10 cellular contexts compared by ENCODE assay signal in genomic region chr1:90725961-90726715, GRCh38. TPM values are rescaled to one million over a fixed set of nuclear protein-coding genes. Genes with fewer than 3 reads are reported as not detected.
DNase-seq lines count a peak whose midpoint lies in the region; ATAC-seq and TF ChIP-seq lines count a peak whose summit lies in the region.
"Had no signal": no experiment of that assay in that cellular context is flagged by ENCODE, and none has a peak within 500 bp of the region (broad histone marks: within the 10 kb centered on the region; RNA-seq: fewer than 3 reads in every experiment).

No MANE protein-coding gene starts in this region.

- whole genome bisulfite sequencing in tibial nerve, 2 donors = 6 to 8% methylated on average over 35 of the region's 35 CpGs
- 6% methylated on average over 35 of the region's 35 CpGs for WGBS in testis, 2 donors

- intact Hi-C loops in Right ventricle myocardium superior (cut with DNase I) = no loop called here
- intact Hi-C loops in left ventricle myocardium superior (cut with micrococcal nuclease) = loop anchor here (10.0 kb wide), 1 partner anchor 239 kb away; no protein-coding TSS in a partner anchor
- intact Hi-C loops in testis (cut with DNase I; ENCODE audit: low total_unique reads) = no loop called here

- H3K4me1 ChIP-seq in muscle layer of duodenum (ENCODE audit: control insufficient read depth in 1 of 2, insufficient read depth in 2 of 2, low read length in 2 of 2) (peaks cover 11 to 47% of the 10 kb centered on the region in 2 donors), tibial nerve (peaks cover 0 to 79% (median 38%) of the 10 kb centered on the region in 4 donors), testis (peaks cover 6% of the 10 kb centered on the region)

- peaks cover 87% of the 10 kb centered on the region for H3K27me3 Mint-ChIP-seq in chondrocyte (ENCODE audit: low read depth)

- peak overlapping the region; percentile 57 for H3K4me3 Mint-ChIP-seq in chondrocyte (ENCODE audit: unreplicated experiment)

- peaks cover 34% of the 10 kb centered on the region for H3K4me1 Mint-ChIP-seq in chondrocyte (ENCODE audit: low read depth)

- no peak overlapping the region for H3K27ac Mint-ChIP-seq in chondrocyte (ENCODE audit: unreplicated experiment)

- TF ChIP-seq CTCF in chondrocyte (IDR thresholded peaks at IDR 0.05) (no peak), tibial nerve (IDR thresholded peaks at IDR 0.05) (no peak), testis (IDR thresholded peaks at IDR 0.05) (no peak)

- no peak for TF ChIP-seq POLR2A in tibial nerve (IDR thresholded peaks at IDR 0.05)
- TF ChIP-seq POLR2A in testis (IDR thresholded peaks at IDR 0.05) = no peak

- H3K27ac ChIP-seq in muscle layer of duodenum (ENCODE audit: low read length) = no peak overlapping the region
- no peak overlapping the region for H3K27ac ChIP-seq in tibial nerve
- H3K27ac ChIP-seq in testis = no peak overlapping the region

- H3K36me3 Mint-ChIP-seq in chondrocyte (ENCODE audit: low read depth) = peaks cover 7% of the 10 kb centered on the region

- H3K36me3 ChIP-seq in muscle layer of duodenum (ENCODE audit: control insufficient read depth in 1 of 2, insufficient read depth in 2 of 2, low read length in 2 of 2) (no peaks in the 10 kb centered on the region), tibial nerve (no peaks in the 10 kb centered on the region), testis (ENCODE audit: low read depth, missing control alignments) (no peaks in the 10 kb centered on the region)

- peaks cover 87% of the 10 kb centered on the region for H3K27me3 ChIP-seq in muscle layer of duodenum (ENCODE audit: low read depth, low read length)
- peaks cover 15 to 100% of the 10 kb centered on the region in 2 donors for H3K27me3 ChIP-seq in tibial nerve
- peaks cover 7% of the 10 kb centered on the region for H3K27me3 ChIP-seq in testis

- H3K9me3 ChIP-seq in muscle layer of duodenum (ENCODE audit: control insufficient read depth in 1 of 2, low read length in 2 of 2) (no peaks in the 10 kb centered on the region), tibial nerve (peaks cover 0 to 4% (median 2%) of the 10 kb centered on the region in 4 donors), testis (no peaks in the 10 kb centered on the region)

- DNase-seq in Right ventricle myocardium superior = no peak
- no peak for DNase-seq in left ventricle myocardium superior
- DNase-seq in chondrocyte (ENCODE audit: low spot score) = no peak
- no peak for DNase-seq in tibial nerve (ENCODE audit: low spot score in 2 of 2)
- DNase-seq in testis = no peak
- no peak for DNase-seq in GM19240 (ENCODE audit: insufficient read length, low spot score)
- DNase-seq in COLO829 (ENCODE audit: low spot score) = no peak
- DNase-seq: NCI-H2081 had no signal

- no peak for TF ChIP-seq EP300 in tibial nerve (IDR thresholded peaks at IDR 0.05)

- no peaks in the 10 kb centered on the region for H3K9me3 Mint-ChIP-seq in chondrocyte (ENCODE audit: low read depth)

- ATAC-seq in Right ventricle myocardium superior (ENCODE audit: poor library complexity) (peak; percentile 10), left ventricle myocardium superior (no peak)

- H3K4me3 ChIP-seq in muscle layer of duodenum (ENCODE audit: low read depth in 1 of 2, low read length in 2 of 2) (peak overlapping the region; percentile 38 to 54), tibial nerve (peak overlapping the region in 3 of 4 donors; percentile 15 to 32 (median 19)), testis (peak overlapping the region in 1 of 2 donors; percentile 46)

RNA-seq across cellular contexts. Expression of gene BARHL2, which starts 9.0 kb away (rescaled TPM):
- total RNA-seq in Right ventricle myocardium superior (not detected), left ventricle myocardium superior (not detected), chondrocyte (not detected in 3 replicates), tibial nerve (not detected), testis (1 to 10 TPM; 5.6 to 6.3 TPM)
- 3.5 TPM for polyA plus RNA-seq in testis (ENCODE audit: insufficient read depth, low read depth, low replicate concordance)
- total RNA-seq: mononuclear cell had no signal
